Comparison of ENCODE assay signal across 17 cellular contexts in the genomic region with DNA sequence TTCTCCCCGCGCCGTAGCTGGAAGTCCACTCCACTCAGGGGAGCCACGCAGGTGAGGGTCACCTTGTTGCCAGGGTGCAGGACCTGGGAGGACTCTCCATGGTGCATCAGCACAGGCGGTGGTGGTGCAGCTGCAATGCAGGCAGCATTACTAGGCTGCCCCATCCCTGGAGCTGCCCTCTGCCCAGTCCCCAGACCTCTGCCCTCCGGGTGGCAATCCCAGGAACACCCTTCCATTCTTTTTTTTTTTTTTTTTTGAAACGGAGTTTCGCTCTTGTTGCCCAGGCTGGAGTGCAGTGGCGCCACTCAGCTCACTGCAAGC. TPM values are rescaled to one million over a fixed set of nuclear protein-coding genes. Genes with fewer than 3 reads are reported as not detected.
DNase-seq lines count a peak whose midpoint lies in the region; ATAC-seq and FAIRE-seq lines count a peak whose summit lies in the region.
"Had no signal": no experiment of that assay in that cellular context is flagged by ENCODE, and none has a peak within 500 bp of the region (broad histone marks: within the 10 kb centered on the region; RNA-seq: fewer than 3 reads in every experiment).

No MANE protein-coding gene starts in this region.

- DNase-seq in left lobe of liver (ENCODE audit: low spot score) (no peak), neuronal stem cell (ENCODE audit: low spot score) (no peak), SW480 (ENCODE audit: low spot score) (no peak), small intestine (no peak)
- DNase-seq: BE2C; Caco-2; CD8-positive, alpha-beta memory T cell; DND-41; GDM1; GOT3 had no signal

- H2BK120ac ChIP-seq in neuronal stem cell (ENCODE audit: low read depth, low read length), result no peak overlapping the region

- H2AFZ ChIP-seq in neuronal stem cell (ENCODE audit: low read length), result no peak overlapping the region

- H3K9ac ChIP-seq in BLaER1, result no peak overlapping the region
- H3K9ac ChIP-seq in BLaER1 treated with 17β-estradiol and CSF1 and Interleukin-3, amounts not matched to agents 10 nM and 100 nM, result no peak overlapping the region
- H3K9ac ChIP-seq in neuronal stem cell (ENCODE audit: low read depth, low read length, poor library complexity), result no peak overlapping the region

- no peaks in the 10 kb centered on the region for H3K9me3 ChIP-seq in BLaER1
- no peaks in the 10 kb centered on the region for H3K9me3 ChIP-seq in BLaER1 treated with 17β-estradiol and CSF1 and Interleukin-3, amounts not matched to agents 10 nM and 100 nM (replicated peaks in 1 of 11)
- H3K9me3 ChIP-seq in neuronal stem cell (replicated peaks in 1 of 2; ENCODE audit: control insufficient read depth in 2 of 2, insufficient read depth in 1 of 2, low read depth in 1 of 2, low read length in 2 of 2), result no peaks in the 10 kb centered on the region
- H3K9me3 ChIP-seq in small intestine (ENCODE audit: control insufficient read depth, low read depth), result no peaks in the 10 kb centered on the region
- H3K9me3 ChIP-seq: BE2C, Caco-2, HAP-1 had no signal

- peaks cover 3% of the 10 kb centered on the region for H3K79me1 ChIP-seq in neuronal stem cell (ENCODE audit: low read depth, low read length)

- H3K4me3 ChIP-seq in BLaER1, result no peak overlapping the region
- H3K4me3 ChIP-seq in BLaER1 treated with 17β-estradiol and CSF1 and Interleukin-3, amounts not matched to agents 10 nM and 100 nM, result no peak overlapping the region
- H3K4me3 ChIP-seq in neuronal stem cell (ENCODE audit: low read length in 2 of 2), result no peak overlapping the region
- no peak overlapping the region for H3K4me3 ChIP-seq in small intestine (ENCODE audit: low read depth in 1 of 2, low read length in 2 of 2)
- H3K4me3 ChIP-seq: A549, HAP-1 had no signal

- H2BK12ac ChIP-seq in neuronal stem cell (ENCODE audit: low read length), result peak overlapping the region; percentile 30

- peak overlapping the region; percentile 56 for H2AK5ac ChIP-seq in neuronal stem cell (ENCODE audit: low read depth, low read length)

- H4K20me1 ChIP-seq in BLaER1, result peaks cover 51% of the 10 kb centered on the region
- H4K20me1 ChIP-seq in BLaER1 treated with 17β-estradiol and CSF1 and Interleukin-3, amounts not matched to agents 10 nM and 100 nM, result peaks cover 18 to 66% (median 59%) of the 10 kb centered on the region in 11 experiments

- WGBS in neuronal stem cell (ENCODE audit: extremely low coverage in 2 of 2, insufficient read length in 2 of 2, insufficient replicate concordance in 1 of 2), 2 donors, result no CpG with 5 or more reads among the region's 9 CpGs
- 78 to 88% (median 86%) methylated on average over 8 to 9 of the region's 9 CpGs for WGBS in small intestine, 3 donors

- no peak overlapping the region for H3K18ac ChIP-seq in neuronal stem cell (ENCODE audit: low read length)

- no peak overlapping the region for H4K91ac ChIP-seq in neuronal stem cell (ENCODE audit: low read depth, low read length, poor library complexity)

- no peak for FAIRE-seq in small intestine (lab: Jason Lieb, UNC)
- FAIRE-seq: A549, GM12892, GM19239, HTR-8/SVneo had no signal

- H3K27ac ChIP-seq in BLaER1, result no peak overlapping the region
- H3K27ac ChIP-seq in BLaER1 treated with 17β-estradiol and CSF1 and Interleukin-3, amounts not matched to agents 10 nM and 100 nM, result no peak overlapping the region
- H3K27ac ChIP-seq in neuronal stem cell (replicated peaks; ENCODE audit: low read length), result no peak overlapping the region
- no peak overlapping the region for H3K27ac ChIP-seq in small intestine (ENCODE audit: low read depth in 1 of 2, low read length in 1 of 2)
- H3K27ac ChIP-seq: A549 had no signal

- H3K36me3 ChIP-seq in BLaER1 (peaks cover 32% of the 10 kb centered on the region), neuronal stem cell (replicated peaks in 1 of 2; ENCODE audit: control insufficient read depth in 2 of 2, insufficient read depth in 2 of 2, low read length in 2 of 2) (peaks cover 5 to 24% of the 10 kb centered on the region in 2 donors), small intestine (ENCODE audit: control insufficient read depth in 2 of 2, insufficient read depth in 2 of 2, low read length in 2 of 2) (no peaks in the 10 kb centered on the region)
- peaks cover 0 to 42% (median 25%) of the 10 kb centered on the region in 11 experiments; a peak in 17 of 22 replicates for H3K36me3 ChIP-seq in BLaER1 treated with 17β-estradiol and CSF1 and Interleukin-3, amounts not matched to agents 10 nM and 100 nM
- H3K36me3 ChIP-seq: HAP-1 had no signal

- no peak overlapping the region for H2BK5ac ChIP-seq in neuronal stem cell (ENCODE audit: low read length)

- no peak overlapping the region for H4K8ac ChIP-seq in neuronal stem cell (ENCODE audit: low read depth, low read length)

- no peak overlapping the region for H3K14ac ChIP-seq in neuronal stem cell (ENCODE audit: low read length)

- H2BK15ac ChIP-seq in neuronal stem cell (ENCODE audit: low read length), result no peak overlapping the region

- H3K4me1 ChIP-seq in BLaER1 (peaks cover 58% of the 10 kb centered on the region), neuronal stem cell (ENCODE audit: control insufficient read depth in 2 of 2, insufficient read depth in 1 of 2, low read depth in 1 of 2, low read length in 2 of 2) (peaks cover 0 to 3% of the 10 kb centered on the region in 2 donors), small intestine (ENCODE audit: control insufficient read depth in 2 of 2, insufficient read depth in 1 of 2, low read depth in 1 of 2, low read length in 1 of 2) (no peaks in the 10 kb centered on the region)
- H3K4me1 ChIP-seq in BLaER1 treated with 17β-estradiol and CSF1 and Interleukin-3, amounts not matched to agents 10 nM and 100 nM, result peaks cover 42 to 67% (median 55%) of the 10 kb centered on the region in 10 experiments
- H3K4me1 ChIP-seq: BE2C, Caco-2 had no signal

- peaks cover 16% of the 10 kb centered on the region for H3K27me3 ChIP-seq in BLaER1
- H3K27me3 ChIP-seq in BLaER1 treated with 17β-estradiol and CSF1 and Interleukin-3, amounts not matched to agents 10 nM and 100 nM, result peaks cover 15 to 25% (median 17%) of the 10 kb centered on the region in 11 experiments
- peaks cover 4 to 8% (median 8%) of the 10 kb centered on the region in 3 experiments for H3K27me3 ChIP-seq in neuronal stem cell (ENCODE audit: control insufficient read depth in 3 of 3, insufficient read depth in 3 of 3, low read depth in 1 of 3, low read length in 3 of 3)
- peaks cover 0 to 3% of the 10 kb centered on the region in 2 donors for H3K27me3 ChIP-seq in small intestine (ENCODE audit: control insufficient read depth in 2 of 2, insufficient read depth in 2 of 2, low read length in 2 of 2)
- H3K27me3 ChIP-seq: BE2C had no signal

- no peak overlapping the region for H3K23ac ChIP-seq in neuronal stem cell (ENCODE audit: low read depth, low read length, poor library complexity)

- H3K4me2 ChIP-seq in BLaER1 (peak overlapping the region; percentile 83; the same call in 1 of the 2 replicates), neuronal stem cell (ENCODE audit: insufficient read depth, low read length, poor library complexity, severe bottlenecking) (no peak overlapping the region)
- H3K4me2 ChIP-seq in BLaER1 treated with 17β-estradiol and CSF1 and Interleukin-3, amounts not matched to agents 10 nM and 100 nM, result peak overlapping the region in 9 of 11 experiments; percentile 86 to 99 (median 96); a peak in 18 of 22 replicates
- H3K4me2 ChIP-seq: A549 had no signal

- peak; percentile 40 for ATAC-seq in left lobe of liver
- ATAC-seq: A549 had no signal

- H3K4ac ChIP-seq in neuronal stem cell (ENCODE audit: low read length), result no peak overlapping the region

RNA-seq across cellular contexts. Expression of gene A1BG, which starts 1.8 kb away (rescaled TPM):
- total RNA-seq in left lobe of liver, result 1,433 TPM
- 35.9 TPM for polyA plus RNA-seq in neuronal stem cell (2013, experiment 1 of 2)
- polyA plus RNA-seq in neuronal stem cell (2013, experiment 2 of 2), result 29.4 TPM
- 10 to 100 TPM in 1 of 3 donors, 1 to 10 TPM in 1, not detected in 1; 9.3 to 45.9 TPM for polyA plus RNA-seq in small intestine

RNA-seq across cellular contexts. Expression of gene ZNF497, which starts 11.0 kb away (rescaled TPM):
- total RNA-seq in left lobe of liver, result 2.4 TPM
- 2.1 TPM for polyA plus RNA-seq in neuronal stem cell (2013, experiment 1 of 2)
- 2.1 TPM for polyA plus RNA-seq in neuronal stem cell (2013, experiment 2 of 2)
- polyA plus RNA-seq in small intestine, result under 1 TPM in 2 of 3 donors, not detected in 1; 0.22 to 0.82 TPM

RNA-seq across cellular contexts. Expression of gene ZSCAN22, which starts 24.7 kb away (rescaled TPM):
- total RNA-seq in left lobe of liver, result 2.4 TPM
- 1.8 TPM for polyA plus RNA-seq in neuronal stem cell (2013, experiment 1 of 2)
- polyA plus RNA-seq in neuronal stem cell (2013, experiment 2 of 2), result 1.8 TPM
- polyA plus RNA-seq in small intestine, result 1 to 10 TPM in 1 of 3 donors, under 1 TPM in 2; 0.67 to 1.1 (median 0.97) TPM

RNA-seq across cellular contexts. Expression of gene ZNF837, which starts 29.3 kb away (rescaled TPM):
- total RNA-seq in left lobe of liver, result 2.9 TPM
- polyA plus RNA-seq in neuronal stem cell (2013, experiment 1 of 2), result 3.1 TPM
- 3.2 TPM for polyA plus RNA-seq in neuronal stem cell (2013, experiment 2 of 2)
- polyA plus RNA-seq in small intestine, result 1 to 10 TPM; 2.9 to 4.3 (median 3.4) TPM

RNA-seq across cellular contexts. Expression of gene RPS5, which starts 35.6 kb away (rescaled TPM):
- 311 TPM for total RNA-seq in left lobe of liver
- polyA plus RNA-seq in neuronal stem cell (2013, experiment 1 of 2), result 1,502 TPM
- polyA plus RNA-seq in neuronal stem cell (2013, experiment 2 of 2), result 1,437 TPM
- 1,000 to 10,000 TPM in 2 of 3 donors, 100 to 1,000 TPM in 1; 863 to 1,751 (median 1,463) TPM for polyA plus RNA-seq in small intestine
